9 cellular contexts compared by ENCODE assay signal in genomic region chr20:31678389-31679356, GRCh38. TPM values are rescaled to one million over a fixed set of nuclear protein-coding genes. Genes with fewer than 3 reads are reported as not detected.
A peak's percentile ranks its signal among the peaks of the same experiment; 100 is the strongest.
DNase-seq lines count a peak whose midpoint lies in the region; ATAC-seq and TF ChIP-seq lines count a peak whose summit lies in the region.
"Had no signal": no experiment of that assay in that cellular context is flagged by ENCODE, and none has a peak within 500 bp of the region (broad histone marks: within the 10 kb centered on the region; RNA-seq: fewer than 3 reads in every experiment).

No MANE protein-coding gene starts in this region.

- H3K4me1 Mint-ChIP-seq in activated T-cell treated with anti-CD3 and anti-CD28 coated beads, Interleukin-2, amount 50 U/mL, for 4 hours (ENCODE audit: low read depth): peaks cover 95% of the 10 kb centered on the region

- CTCF ChIA-PET in HEK293 (lab: Yijun Ruan, JAX): interaction anchor here (1.1 to 1.7 kb wide), 2 partner anchors 17 to 45 kb away, joined by 5 to 6 read pairs; no protein-coding TSS in a partner anchor

- H3K4me1 ChIP-seq in HEK293 (ENCODE audit: control insufficient read depth, insufficient read depth, low read length) (peaks cover 7% of the 10 kb centered on the region), gastrocnemius medialis (peaks cover 62 to 88% of the 10 kb centered on the region in 2 donors)

- ATAC-seq in gastrocnemius medialis (no peak), GM21447 (IDR thresholded peaks at IDR 0.05; ENCODE audit: unreplicated experiment) (no peak)
- no peak for ATAC-seq in activated T-cell treated with anti-CD3 and anti-CD28 coated beads, Interleukin-2, amount 50 U/mL, for 4 hours

- intact Hi-C loops in gastrocnemius medialis (cut with DNase I; ENCODE audit: low total_unique reads): no loop called here

- no peak overlapping the region for H3K27ac ChIP-seq in HEK293 (ENCODE audit: extremely low read depth, low read depth, low read length)
- peak overlapping the region; percentile 88 for H3K27ac ChIP-seq in VCaP
- peak overlapping the region in 3 of 4 donors; percentile 13 to 48 (median 27) for H3K27ac ChIP-seq in gastrocnemius medialis

- no peaks in the 10 kb centered on the region; a peak in 1 of 3 replicates for H3K36me3 ChIP-seq in HEK293 (ENCODE audit: control insufficient read depth in 2 of 2, insufficient read depth in 1 of 2, low read length in 2 of 2)
- no peaks in the 10 kb centered on the region for H3K36me3 ChIP-seq in gastrocnemius medialis

- H3K9me3 ChIP-seq in HEK293 (ENCODE audit: control insufficient read depth, insufficient read depth, low read depth, low read length) (no peaks in the 10 kb centered on the region), gastrocnemius medialis (no peaks in the 10 kb centered on the region)

- in situ Hi-C loops in gastrocnemius medialis (cut with MboI; ENCODE audit: low sequenced_read_pairs in 4 of 4): no loop called here

- H3K36me3 Mint-ChIP-seq in activated T-cell treated with anti-CD3 and anti-CD28 coated beads, Interleukin-2, amount 50 U/mL, for 4 hours (ENCODE audit: insufficient read depth): peaks cover 59% of the 10 kb centered on the region

- no peak overlapping the region for H3K4me3 ChIP-seq in HEK293 (ENCODE audit: low read depth, low read length)
- H3K4me3 ChIP-seq in fibroblast of the aortic adventitia (ENCODE audit: low read depth, low read length): no peak overlapping the region
- no peak overlapping the region for H3K4me3 ChIP-seq in gastrocnemius medialis

- POLR2A ChIA-PET in HEK293 (lab: Yijun Ruan, JAX): interaction anchor here (0.6 to 1.1 kb wide), 3 partner anchors 13 to 43 kb away, joined by 3 to 5 read pairs (median 3); no protein-coding TSS in a partner anchor

- TF ChIP-seq POLR2A in gastrocnemius medialis (IDR thresholded peaks at IDR 0.05): no peak

- H3K4me3 Mint-ChIP-seq in activated T-cell treated with anti-CD3 and anti-CD28 coated beads, Interleukin-2, amount 50 U/mL, for 4 hours: no peak overlapping the region

- TF ChIP-seq CTCF in HEK293 (tag by site-specific recombination; IDR thresholded peaks at IDR 0.05): no peak
- no peak for TF ChIP-seq CTCF in VCaP (conservative IDR thresholded peaks at IDR 0.05)
- TF ChIP-seq CTCF in fibroblast of the aortic adventitia (IDR thresholded peaks at IDR 0.05; ENCODE audit: insufficient read depth, low read length): peak; percentile 8
- no peak for TF ChIP-seq CTCF in gastrocnemius medialis (IDR thresholded peaks at IDR 0.05 in 4 of 5, conservative IDR thresholded peaks at IDR 0.05 in 1 of 5)

- no peaks in the 10 kb centered on the region for H3K9me3 Mint-ChIP-seq in activated T-cell treated with anti-CD3 and anti-CD28 coated beads, Interleukin-2, amount 50 U/mL, for 4 hours

- peak; percentile 73 for DNase-seq in fibroblast of the aortic adventitia (ENCODE audit: low read depth)
- DNase-seq in gastrocnemius medialis: no peak
- no peak for DNase-seq in activated T-cell treated with anti-CD3 and anti-CD28 coated beads, Interleukin-2, amount 50 U/mL, for 4 hours
- DNase-seq in activated effector memory CD4-positive, alpha-beta T cell treated with anti-CD3 and anti-CD28 coated beads, Interleukin-2, amount 50 U/mL, for 16 hours: no peak
- no peak for DNase-seq in NCI-H345 treated with DMSO at 0.1 percent for 48 hours (lab: John Stamatoyannopoulos, UW; ENCODE audit: unreplicated experiment)

- H3K27me3 ChIP-seq in gastrocnemius medialis: no peaks in the 10 kb centered on the region

- H3K27me3 Mint-ChIP-seq in activated T-cell treated with anti-CD3 and anti-CD28 coated beads, Interleukin-2, amount 50 U/mL, for 4 hours (ENCODE audit: low read depth): no peaks in the 10 kb centered on the region

TF ChIP-seq in HEK293, 187 proteins besides CTCF, POLR2A, EP300 and RAD21 (continues in another document):
- TF ChIP-seq ZNF692 (tag by site-specific recombination; IDR thresholded peaks at IDR 0.05) (peak; percentile 36; the same call in 1 of the 2 replicates), PATZ1 (tag by site-specific recombination; IDR thresholded peaks at IDR 0.05) (no peak), ZNF18 (tag by site-specific recombination; IDR thresholded peaks at IDR 0.05) (no peak), REST (tag by site-specific recombination; IDR thresholded peaks at IDR 0.05) (no peak), SP7 (tag by site-specific recombination; IDR thresholded peaks at IDR 0.05) (peak; percentile 28; the same call in 1 of the 2 replicates), SCRT2 (tag by site-specific recombination; IDR thresholded peaks at IDR 0.05) (peak; percentile 42; the same call in 1 of the 2 replicates), ZNF354C (tag by site-specific recombination; IDR thresholded peaks at IDR 0.05; ENCODE audit: borderline replicate concordance, low read depth) (no peak)

RNA-seq across cellular contexts. Expression of gene COX4I2, which starts 41.0 kb away (rescaled TPM):
- not detected in 2 replicates for total RNA-seq in fibroblast of the aortic adventitia (ENCODE audit: low replicate concordance)
- total RNA-seq in gastrocnemius medialis: 10 to 100 TPM in 1 of 4 donors, 1 to 10 TPM in 3; 3.9 to 10.4 (median 4.3) TPM
- not detected for total RNA-seq in activated T-cell treated with anti-CD3 and anti-CD28 coated beads, Interleukin-2, amount 50 U/mL, for 4 hours
- total RNA-seq: HT1080 had no signal

RNA-seq across cellular contexts. Expression of gene BCL2L1, which starts 44.0 kb away (rescaled TPM):
- total RNA-seq in fibroblast of the aortic adventitia (ENCODE audit: low replicate concordance): 59.9 and 101 TPM in 2 replicates
- total RNA-seq in gastrocnemius medialis: 10 to 100 TPM; 41.5 to 87.8 (median 55.3) TPM
- 100 to 1,000 TPM; 237 to 274 (median 248) TPM for total RNA-seq in activated T-cell treated with anti-CD3 and anti-CD28 coated beads, Interleukin-2, amount 50 U/mL, for 4 hours
